ENCODE assay signal across 9 cellular contexts in the genomic region with DNA sequence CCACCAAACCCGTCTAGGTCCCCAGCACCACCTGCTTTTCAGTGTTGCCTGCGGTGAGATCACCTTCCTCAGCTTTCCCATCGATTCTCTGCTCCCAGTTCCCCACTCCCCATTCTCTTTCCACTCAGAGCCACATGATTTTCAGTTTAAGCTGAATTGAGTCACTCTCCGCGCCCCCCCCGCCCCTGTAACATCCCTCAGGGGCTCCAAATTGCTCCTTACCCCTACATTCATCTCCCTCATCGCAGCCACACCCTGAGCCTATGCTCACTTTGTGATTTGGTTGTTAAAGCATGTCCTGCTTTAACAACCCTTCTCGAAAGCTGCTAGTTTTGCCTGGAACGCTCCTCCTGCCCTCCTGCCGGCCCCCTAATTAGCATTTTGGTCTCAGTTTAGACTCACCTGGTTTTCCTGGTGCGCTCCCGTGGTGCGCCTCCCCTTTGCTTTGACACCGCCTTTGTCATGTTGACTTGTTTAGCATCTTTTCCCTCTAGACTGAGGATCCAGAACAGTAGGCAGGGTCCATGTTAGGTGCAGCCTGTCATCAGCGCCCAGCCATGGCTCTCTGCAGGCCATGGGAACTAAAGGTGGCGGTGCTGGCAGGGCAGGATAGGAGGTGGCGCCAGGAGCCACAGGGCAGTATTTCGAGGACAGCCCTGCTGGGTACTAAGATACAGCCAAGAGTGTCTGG.
DNase-seq lines count a peak whose midpoint lies in the region; ATAC-seq and TF ChIP-seq lines count a peak whose summit lies in the region.
"Had no signal": no experiment of that assay in that cellular context is flagged by ENCODE, and none has a peak within 500 bp of the region (broad histone marks: within the 10 kb centered on the region; RNA-seq: fewer than 3 reads in every experiment).

No MANE protein-coding gene starts in this region.

- ATAC-seq in DND-41 (ENCODE audit: insufficient read depth, low read depth) (no peak), GM21825 (IDR thresholded peaks at IDR 0.05; ENCODE audit: unreplicated experiment) (no peak)

- peak overlapping the region; percentile 30 for H2BK120ac ChIP-seq in trophoblast cell (ENCODE audit: insufficient read depth, low read length, poor library complexity)

- WGBS in endodermal cell (ENCODE audit: insufficient coverage in 1 of 2, insufficient read length in 1 of 2), 2 experiments = 85% methylated on average over 18 of the region's 18 CpGs
- no CpG with 5 or more reads among the region's 18 CpGs for WGBS in trophoblast cell (ENCODE audit: extremely low coverage, insufficient coverage, insufficient read length)
- 61 to 69% methylated on average over 11 to 18 of the region's 18 CpGs for WGBS in transverse colon (ENCODE audit: low coverage in 1 of 2), 2 donors

- no peaks in the 10 kb centered on the region for H3K27me3 ChIP-seq in DND-41 (ENCODE audit: insufficient read depth, low read length, poor library complexity)
- H3K27me3 ChIP-seq in Loucy (ENCODE audit: insufficient read depth, low read length, poor library complexity, severe bottlenecking) = no peaks in the 10 kb centered on the region
- H3K27me3 ChIP-seq in endodermal cell (ENCODE audit: control insufficient read depth, insufficient read depth, low read length, poor library complexity, severe bottlenecking) = peaks cover 4% of the 10 kb centered on the region
- H3K27me3 ChIP-seq in trophoblast cell (ENCODE audit: insufficient read depth, low read length) = no peaks in the 10 kb centered on the region
- no peaks in the 10 kb centered on the region for H3K27me3 ChIP-seq in transverse colon
- H3K27me3 ChIP-seq: SJSA1 had no signal

- no peak overlapping the region for H3K18ac ChIP-seq in trophoblast cell (ENCODE audit: low read length)

- no peaks in the 10 kb centered on the region for H3K9me2 ChIP-seq in Loucy (replicated peaks; ENCODE audit: low read depth, low read length)

- no peaks in the 10 kb centered on the region for H3K9me3 ChIP-seq in DND-41 (ENCODE audit: insufficient read depth, low read length, severe bottlenecking)
- H3K9me3 ChIP-seq in Loucy (ENCODE audit: insufficient read depth, low read depth, low read length) = no peaks in the 10 kb centered on the region
- H3K9me3 ChIP-seq in endodermal cell (ENCODE audit: control insufficient read depth, low read length) = no peaks in the 10 kb centered on the region
- H3K9me3 ChIP-seq in trophoblast cell (ENCODE audit: insufficient read depth, low read depth, low read length) = no peaks in the 10 kb centered on the region
- no peaks in the 10 kb centered on the region for H3K9me3 ChIP-seq in transverse colon
- H3K9me3 ChIP-seq: SJSA1 had no signal

- no peak for TF ChIP-seq CTCF in DND-41 (IDR thresholded peaks at IDR 0.05; ENCODE audit: borderline replicate concordance, extremely low read depth, low read length, poor library complexity, severe bottlenecking)
- TF ChIP-seq CTCF in Loucy (conservative IDR thresholded peaks at IDR 0.05; ENCODE audit: low read length) = no peak
- TF ChIP-seq CTCF in endodermal cell (conservative IDR thresholded peaks at IDR 0.05) = no peak
- no peak for TF ChIP-seq CTCF in transverse colon (IDR thresholded peaks at IDR 0.05)

- H4K8ac ChIP-seq in trophoblast cell (ENCODE audit: low read depth, low read length) = peak overlapping the region; percentile 72

- no peaks in the 10 kb centered on the region for H3F3A ChIP-seq in Loucy (ENCODE audit: low read depth)

- peaks cover 7% of the 10 kb centered on the region for H3K4me1 Mint-ChIP-seq in endodermal cell

- H3K4me1 ChIP-seq in DND-41 (ENCODE audit: insufficient read depth, low read length) = peaks cover 27% of the 10 kb centered on the region
- peaks cover 9% of the 10 kb centered on the region for H3K4me1 ChIP-seq in Loucy (ENCODE audit: insufficient read depth, low read length, poor library complexity, severe bottlenecking)
- H3K4me1 ChIP-seq in endodermal cell (ENCODE audit: control insufficient read depth, insufficient read depth, low read length) = peaks cover 4% of the 10 kb centered on the region
- peaks cover 0 to 2% of the 10 kb centered on the region in 2 experiments for H3K4me1 ChIP-seq in trophoblast cell (ENCODE audit: control insufficient read depth in 1 of 2, insufficient read depth in 2 of 2, low read length in 2 of 2)
- H3K4me1 ChIP-seq in transverse colon = peaks cover 0 to 8% (median 1%) of the 10 kb centered on the region in 4 donors

- H3K23ac ChIP-seq in trophoblast cell (ENCODE audit: low read length) = no peak overlapping the region

- H3K27ac Mint-ChIP-seq in endodermal cell = no peak overlapping the region

- no peak overlapping the region for H3K4me3 Mint-ChIP-seq in endodermal cell

- no peaks in the 10 kb centered on the region for H3K36me3 Mint-ChIP-seq in endodermal cell (ENCODE audit: low read depth)

- in situ Hi-C loops in transverse colon (cut with MboI; ENCODE audit: low pct_ligation_motif_present in 1 of 4, low pct_unique_long_range_greater_than_20kb in 1 of 4, low sequenced_read_pairs in 3 of 4) = loop anchor here in 3 of 4 donors (5.0 to 10.0 kb wide), 3 partner anchors 247 to 259 kb away; no protein-coding TSS in a partner anchor

- peak overlapping the region; percentile 16 for H2AK5ac ChIP-seq in trophoblast cell (ENCODE audit: low read length)

- no peaks in the 10 kb centered on the region for H3K79me2 ChIP-seq in DND-41 (ENCODE audit: insufficient read depth, low read length)
- H3K79me2 ChIP-seq in Loucy (ENCODE audit: insufficient read depth, low read length) = no peaks in the 10 kb centered on the region
- H3K79me2 ChIP-seq in trophoblast cell (ENCODE audit: control insufficient read depth, insufficient read depth, low read length, poor library complexity) = peaks cover 1% of the 10 kb centered on the region

- H4K20me1 ChIP-seq in DND-41 (ENCODE audit: insufficient read depth, low read length) = no peaks in the 10 kb centered on the region
- H4K20me1 ChIP-seq in Loucy (ENCODE audit: insufficient read depth, low read length, poor library complexity, severe bottlenecking) = no peaks in the 10 kb centered on the region

- no peak for TF ChIP-seq POLR2A in transverse colon (IDR thresholded peaks at IDR 0.05)

- peak overlapping the region; percentile 68 for H2BK12ac ChIP-seq in trophoblast cell (ENCODE audit: low read length)

- H2AFZ ChIP-seq in DND-41 (ENCODE audit: low read depth, low read length) (peak overlapping the region; percentile 84), Loucy (ENCODE audit: low read length) (peak overlapping the region; percentile 88), trophoblast cell (ENCODE audit: insufficient read depth, low read length, poor library complexity) (no peak overlapping the region)

- H3K36me3 ChIP-seq in DND-41 (ENCODE audit: insufficient read depth, low read length) (no peaks in the 10 kb centered on the region), Loucy (ENCODE audit: insufficient read depth, low read length) (no peaks in the 10 kb centered on the region), endodermal cell (ENCODE audit: control insufficient read depth, insufficient read depth, low read length) (no peaks in the 10 kb centered on the region), trophoblast cell (ENCODE audit: control insufficient read depth in 1 of 2, insufficient read depth in 2 of 2, low read length in 2 of 2) (no peaks in the 10 kb centered on the region), transverse colon (no peaks in the 10 kb centered on the region)
- H3K36me3 ChIP-seq: SJSA1 had no signal

- H4K91ac ChIP-seq in trophoblast cell (ENCODE audit: low read depth, low read length) = peak overlapping the region; percentile 7

- H2BK5ac ChIP-seq in trophoblast cell (ENCODE audit: low read depth, low read length, poor library complexity) = no peak overlapping the region

- H3K9ac ChIP-seq in DND-41 (ENCODE audit: low read depth, low read length) (peak overlapping the region; percentile 43), Loucy (ENCODE audit: low read depth, low read length, poor library complexity, severe bottlenecking) (peak overlapping the region; percentile 58), endodermal cell (ENCODE audit: extremely low read depth, low read length, poor library complexity, severe bottlenecking) (no peak overlapping the region), trophoblast cell (ENCODE audit: low read length) (no peak overlapping the region)

- peak overlapping the region; percentile 67 for H3K27ac ChIP-seq in DND-41 (ENCODE audit: low read length)
- no peak overlapping the region for H3K27ac ChIP-seq in endodermal cell (ENCODE audit: low read depth, low read length)
- H3K27ac ChIP-seq in trophoblast cell (ENCODE audit: low read depth, low read length) = no peak overlapping the region
- H3K27ac ChIP-seq in transverse colon = no peak overlapping the region
- H3K27ac ChIP-seq: SJSA1 had no signal

- peaks cover 31% of the 10 kb centered on the region for H3K27me3 Mint-ChIP-seq in endodermal cell (ENCODE audit: insufficient read depth)

- H3K9me3 Mint-ChIP-seq in endodermal cell = no peaks in the 10 kb centered on the region

- DNase-seq in DND-41 (no peak), endodermal cell (peak; percentile 55), trophoblast cell (no peak), NCI-H1048 (lab: John Stamatoyannopoulos, UW) (no peak), HuH-7.5 (ENCODE audit: low spot score) (no peak), transverse colon (no peak)

- H3K4ac ChIP-seq in trophoblast cell (ENCODE audit: low read depth, low read length) = no peak overlapping the region

- intact Hi-C loops in transverse colon (cut with DNase I; ENCODE audit: low total_unique reads) = loop anchor here (2.0 to 5.0 kb wide), 2 partner anchors 59 to 251 kb away; partner anchors contain the start of gene ST3GAL5

- H3K4me2 ChIP-seq in DND-41 (ENCODE audit: insufficient read depth, low read length) (peak overlapping the region; percentile 56), Loucy (ENCODE audit: low read depth, low read length, poor library complexity, severe bottlenecking) (peak overlapping the region; percentile 62), trophoblast cell (ENCODE audit: low read length) (no peak overlapping the region)

- no peak for TF ChIP-seq EP300 in transverse colon (IDR thresholded peaks at IDR 0.05; ENCODE audit: low read depth)

- peak overlapping the region in 1 of 2 experiments; percentile 30; a peak in 1 of 4 replicates for H3K4me3 ChIP-seq in DND-41 (ENCODE audit: low read depth in 1 of 2, low read length in 2 of 2)
- peak overlapping the region; percentile 52 for H3K4me3 ChIP-seq in Loucy (ENCODE audit: low read length, poor library complexity, severe bottlenecking)
- H3K4me3 ChIP-seq in endodermal cell (ENCODE audit: low read length) = no peak overlapping the region
- no peak overlapping the region for H3K4me3 ChIP-seq in trophoblast cell (ENCODE audit: low read depth, low read length)
- H3K4me3 ChIP-seq in transverse colon = no peak overlapping the region
- H3K4me3 ChIP-seq: SJSA1 had no signal

- no peak overlapping the region for H4K12ac ChIP-seq in trophoblast cell (ENCODE audit: low read depth, low read length)

- no peaks in the 10 kb centered on the region for H3K79me1 ChIP-seq in trophoblast cell (ENCODE audit: low read length)

- H3K14ac ChIP-seq in trophoblast cell (ENCODE audit: low read length) = peak overlapping the region; percentile 34

Comparison
In these comparisons a context has a peak if more than half of its experiments do, and no peak if none do; other contexts are left out.
1. H3K9ac ChIP-seq: peak in DND-41 (single experiment) and Loucy (single experiment); none in endodermal cell (single experiment) and trophoblast cell (single experiment).